In genomic region chr11:123332577-123332976, GRCh38 we compare ENCODE assay signal across 4 cellular contexts.
TF ChIP-seq lines count a peak whose summit lies in the region.

No MANE protein-coding gene starts in this region.

TF ChIP-seq in HEK293, 187 proteins besides CTCF, POLR2A, EP300 and RAD21:
- TF ChIP-seq ZNF146 (tag by site-specific recombination; IDR thresholded peaks at IDR 0.05) (peak; percentile 91), ZNF580 (tag by site-specific recombination; IDR thresholded peaks at IDR 0.05) (0 out of 2 replicates have a peak, but pooled peaks have one; percentile 37)

TF ChIP-seq in WTC11, 78 proteins besides CTCF, POLR2A, EP300 and RAD21:
- 0 out of 2 replicates have a peak, but pooled peaks have one; percentile 41 for TF ChIP-seq GTF2I (CRISPR knock-in tag; conservative IDR thresholded peaks at IDR 0.05)
TF ChIP-seq in WTC11: peak in this region for 1; not testable (repeated sequence) for 77.

TF ChIP-seq in K562, 482 proteins besides CTCF, POLR2A, EP300 and RAD21:
- TF ChIP-seq RBM25 (IDR thresholded peaks at IDR 0.05; ENCODE audit: low read depth, low read length, severe bottlenecking) (peak; percentile 37), ZNF146 (CRISPR knock-in tag; IDR thresholded peaks at IDR 0.05; ENCODE audit: unreplicated experiment) (peak; percentile 87)

TF ChIP-seq in H1, 55 proteins besides CTCF, POLR2A, EP300 and RAD21:
- TF ChIP-seq KDM1A (IDR thresholded peaks at IDR 0.05; ENCODE audit: borderline replicate concordance, low read length) = peak; percentile 48; the same call in 1 of the 2 replicates
